18 cellular contexts compared by ENCODE assay signal in genomic region chr4:110878413-110878812, GRCh38.
"Had no signal": no experiment of that assay in that cellular context is flagged by ENCODE, and none has a peak within 500 bp of the region (broad histone marks: within the 10 kb centered on the region; RNA-seq: fewer than 3 reads in every experiment).

No MANE protein-coding gene starts in this region.

- H3K27ac ChIP-seq: brain microvascular endothelial cell, gastrocnemius medialis, heart left ventricle, right atrium auricular region, tibial artery, vagina had no signal

- H3K4me3 ChIP-seq: gastrocnemius medialis, heart left ventricle, right atrium auricular region, tibial artery, vagina had no signal

- H3K36me3 ChIP-seq: brain microvascular endothelial cell, gastrocnemius medialis, heart left ventricle, right atrium auricular region, tibial artery, vagina had no signal

- H3K27me3 ChIP-seq: brain microvascular endothelial cell, gastrocnemius medialis, right atrium auricular region, tibial artery, vagina had no signal

- ATAC-seq: activated CD8-positive, alpha-beta memory T cell treated with anti-CD3 and anti-CD28 coated beads, Interleukin-2, amount 10 ng/mL, durations not matched to agents 7 days and 5 days; heart left ventricle; stimulated activated naive CD8-positive, alpha-beta T cell treated with anti-CD3 and anti-CD28 coated beads, Interleukin-15, Interleukin-2, amounts not matched to agents 100 U/mL and 50 U/mL, for 24 hours had no signal

- H3K4me1 ChIP-seq: gastrocnemius medialis, heart left ventricle, right atrium auricular region, tibial artery, vagina had no signal

- DNase-seq: activated B cell treated with CpG ODN at 0.5 μM for 24 hours; activated CD4-positive, alpha-beta memory T cell treated with anti-CD3 and anti-CD28 coated beads, Interleukin-2, amount 10 ng/mL, durations not matched to agents 7 days and 5 days; activated CD4-positive, alpha-beta T cell treated with anti-CD3 and anti-CD28 coated beads for 4 hours; activated CD8-positive, alpha-beta memory T cell treated with anti-CD3 and anti-CD28 coated beads, Interleukin-2, amount 10 ng/mL, durations not matched to agents 7 days and 5 days; activated naive CD4-positive, alpha-beta T cell; activated naive CD8-positive, alpha-beta T cell treated with anti-CD3 and anti-CD28 coated beads for 36 hours; anterior cingulate cortex; brain microvascular endothelial cell; central memory CD4-positive, alpha-beta T cell; erythroblast; heart left ventricle; occipital lobe; stimulated activated naive CD8-positive, alpha-beta T cell treated with anti-CD3 and anti-CD28 coated beads, Interleukin-15, Interleukin-2, amounts not matched to agents 100 U/mL and 50 U/mL, for 24 hours; substantia nigra; tibial artery had no signal

- H3K9me3 ChIP-seq: gastrocnemius medialis, heart left ventricle, right atrium auricular region, tibial artery, vagina had no signal
